ENCODE assay signal across 1 cellular context in genomic region chr7:74511360-74511759, GRCh38.
TF ChIP-seq lines count a peak whose summit lies in the region.

No MANE protein-coding gene starts in this region.

TF ChIP-seq in K562, 482 proteins besides CTCF, POLR2A, EP300 and RAD21 (continued from another document):
- no peak for TF ChIP-seq MAX (CRISPR knock-in tag; IDR thresholded peaks at IDR 0.05)
- TF ChIP-seq VEZF1 (CRISPR knock-in tag; IDR thresholded peaks at IDR 0.05), result no peak
- TF ChIP-seq DNMT1 (IDR thresholded peaks at IDR 0.05), result no peak
- no peak for TF ChIP-seq ZNF282 (CRISPR knock-in tag; IDR thresholded peaks at IDR 0.05)
- no peak for TF ChIP-seq POLR2AphosphoS2 (IDR thresholded peaks at IDR 0.05; ENCODE audit: low read length)
- no peak for TF ChIP-seq TRIM28 (IDR thresholded peaks at IDR 0.05)
- TF ChIP-seq KLF13 (tag; IDR thresholded peaks at IDR 0.05; ENCODE audit: borderline replicate concordance, low read depth), result no peak
- TF ChIP-seq NELFE (IDR thresholded peaks at IDR 0.05; ENCODE audit: insufficient read depth, insufficient read length), result no peak
- no peak for TF ChIP-seq ATF1 (CRISPR knock-in tag; IDR thresholded peaks at IDR 0.05)
- TF ChIP-seq ATF1 (tag; IDR thresholded peaks at IDR 0.05), result no peak
- TF ChIP-seq, protein P1, sequence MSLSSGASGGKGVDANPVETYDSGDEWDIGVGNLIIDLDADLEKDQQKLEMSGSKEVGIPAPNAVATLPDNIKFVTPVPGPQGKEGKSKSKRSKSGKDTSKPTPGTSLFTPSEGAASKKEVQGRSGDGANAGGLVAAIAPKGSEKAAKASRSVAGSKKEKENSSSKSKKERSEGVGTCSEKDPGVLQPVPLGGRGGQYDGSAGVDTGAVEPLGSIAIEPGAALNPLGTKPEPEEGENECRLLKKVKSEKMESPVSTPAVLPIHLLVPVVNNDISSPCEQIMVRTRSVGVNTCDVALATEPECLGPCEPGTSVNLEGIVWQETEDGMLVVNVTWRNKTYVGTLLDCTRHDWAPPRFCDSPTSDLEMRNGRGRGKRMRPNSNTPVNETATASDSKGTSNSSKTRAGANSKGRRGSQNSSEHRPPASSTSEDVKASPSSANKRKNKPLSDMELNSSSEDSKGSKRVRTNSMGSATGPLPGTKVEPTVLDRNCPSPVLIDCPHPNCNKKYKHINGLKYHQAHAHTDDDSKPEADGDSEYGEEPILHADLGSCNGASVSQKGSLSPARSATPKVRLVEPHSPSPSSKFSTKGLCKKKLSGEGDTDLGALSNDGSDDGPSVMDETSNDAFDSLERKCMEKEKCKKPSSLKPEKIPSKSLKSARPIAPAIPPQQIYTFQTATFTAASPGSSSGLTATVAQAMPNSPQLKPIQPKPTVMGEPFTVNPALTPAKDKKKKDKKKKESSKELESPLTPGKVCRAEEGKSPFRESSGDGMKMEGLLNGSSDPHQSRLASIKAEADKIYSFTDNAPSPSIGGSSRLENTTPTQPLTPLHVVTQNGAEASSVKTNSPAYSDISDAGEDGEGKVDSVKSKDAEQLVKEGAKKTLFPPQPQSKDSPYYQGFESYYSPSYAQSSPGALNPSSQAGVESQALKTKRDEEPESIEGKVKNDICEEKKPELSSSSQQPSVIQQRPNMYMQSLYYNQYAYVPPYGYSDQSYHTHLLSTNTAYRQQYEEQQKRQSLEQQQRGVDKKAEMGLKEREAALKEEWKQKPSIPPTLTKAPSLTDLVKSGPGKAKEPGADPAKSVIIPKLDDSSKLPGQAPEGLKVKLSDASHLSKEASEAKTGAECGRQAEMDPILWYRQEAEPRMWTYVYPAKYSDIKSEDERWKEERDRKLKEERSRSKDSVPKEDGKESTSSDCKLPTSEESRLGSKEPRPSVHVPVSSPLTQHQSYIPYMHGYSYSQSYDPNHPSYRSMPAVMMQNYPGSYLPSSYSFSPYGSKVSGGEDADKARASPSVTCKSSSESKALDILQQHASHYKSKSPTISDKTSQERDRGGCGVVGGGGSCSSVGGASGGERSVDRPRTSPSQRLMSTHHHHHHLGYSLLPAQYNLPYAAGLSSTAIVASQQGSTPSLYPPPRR (CRISPR knock-in tag; IDR thresholded peaks at IDR 0.05; ENCODE audit: borderline replicate concordance), result no peak
